ENCODE assay signal across 20 cellular contexts in genomic region chr16:4510131-4510530, GRCh38. TPM values are rescaled to one million over a fixed set of nuclear protein-coding genes. Genes with fewer than 3 reads are reported as not detected.
DNase-seq lines count a peak whose midpoint lies in the region; ATAC-seq, FAIRE-seq and TF ChIP-seq lines count a peak whose summit lies in the region.
"Had no signal": no experiment of that assay in that cellular context is flagged by ENCODE, and none has a peak within 500 bp of the region (broad histone marks: within the 10 kb centered on the region; RNA-seq: fewer than 3 reads in every experiment).

No MANE protein-coding gene starts in this region.

- H3K4me1 ChIP-seq in HepG2 (ENCODE audit: insufficient read depth, low read length), result peaks cover 5% of the 10 kb centered on the region; the same call in 1 of the 2 replicates
- peaks cover 0 to 4% (median 0%) of the 10 kb centered on the region in 4 donors for H3K4me1 ChIP-seq in right lobe of liver
- H3K4me1 ChIP-seq: uterus had no signal

- H3K27me3 ChIP-seq in HepG2 (ENCODE audit: control insufficient read depth in 1 of 2, insufficient read depth in 2 of 2, low read length in 2 of 2), result no peaks in the 10 kb centered on the region
- no peaks in the 10 kb centered on the region for H3K27me3 ChIP-seq in right lobe of liver
- H3K27me3 ChIP-seq: heart right ventricle, testis, uterus had no signal

- DNase-seq in HepG2 (ENCODE audit: low spot score), result no peak
- DNase-seq in right lobe of liver, result no peak
- DNase-seq in activated naive CD8-positive, alpha-beta T cell treated with anti-CD3 and anti-CD28 coated beads for 36 hours, result no peak
- no peak for DNase-seq in natural killer cell
- DNase-seq in NCI-H510A (lab: John Stamatoyannopoulos, UW), result no peak
- DNase-seq: DMS153; effector CD4-positive, alpha-beta T cell; heart right ventricle; HFFc6; NCI-H1105 treated with DMSO at 0.1 percent for 48 hours; NCI-H446; OCI-M1; small intestine; testis; uterus had no signal

- H3K27ac ChIP-seq in HepG2 (ENCODE audit: extremely low read length, insufficient read depth, low read length) (no peak overlapping the region), right lobe of liver (no peak overlapping the region)
- H3K27ac ChIP-seq: testis, uterus had no signal

- H2AFZ ChIP-seq in HepG2 (ENCODE audit: low read length), result no peak overlapping the region

- TF ChIP-seq POLR2A in HepG2 (IDR thresholded peaks at IDR 0.05; ENCODE audit: insufficient read depth in 1 of 2, low read depth in 2 of 2, low read length in 2 of 2), result no peak
- no peak for TF ChIP-seq POLR2A in right lobe of liver (IDR thresholded peaks at IDR 0.05)

- CTCF ChIA-PET in HepG2 (lab: Yijun Ruan, JAX; ENCODE audit: low intra/inter-chr PET ratio, low total read pairs), result no interaction called here

- ATAC-seq in HepG2 (no peak), right lobe of liver (no peak), natural killer cell (no peak), GM18909 (IDR thresholded peaks at IDR 0.05; ENCODE audit: poor library complexity, unreplicated experiment) (no peak), HG03457 (IDR thresholded peaks at IDR 0.05; ENCODE audit: unreplicated experiment) (no peak)
- ATAC-seq: activated naive CD4-positive, alpha-beta T cell treated with anti-CD3 and anti-CD28 coated beads, Interleukin-2, amount 50 U/mL, for 72 hours; SK-N-SH treated with all-trans-retinoic acid at 6 μM for 48 hours had no signal

- H3K4me2 ChIP-seq in HepG2 (ENCODE audit: low read depth, low read length), result no peak overlapping the region

- peaks cover 26% of the 10 kb centered on the region for H3K36me3 Mint-ChIP-seq in activated naive CD8-positive, alpha-beta T cell treated with anti-CD3 and anti-CD28 coated beads for 36 hours
- H3K36me3 Mint-ChIP-seq in natural killer cell, result no peaks in the 10 kb centered on the region

- 94% methylated on average over 5 of the region's 5 CpGs for WGBS in HepG2 (ENCODE audit: low lambda C conversion rate)
- WGBS in right lobe of liver (ENCODE audit: insufficient coverage, low coverage, low lambda C conversion rate, missing lambda C conversion rate), result 67% methylated on average over 1 of the region's 5 CpGs

- peaks cover 8% of the 10 kb centered on the region for H3K79me2 ChIP-seq in HepG2 (ENCODE audit: insufficient read depth, low read length)

- in situ Hi-C loops in HepG2 (cut with HindIII; ENCODE audit: extremely low pct_ligation_motif_present, low pct_unique_long_range_greater_than_20kb), result loop anchor here (5.0 to 25.0 kb wide), 3 partner anchors 37 to 452 kb away; partner anchors contain the start of gene SEC14L5

- H3K9ac ChIP-seq in HepG2 (ENCODE audit: insufficient read depth, low read depth, low read length), result no peak overlapping the region

- TF ChIP-seq CTCF in HepG2 (CRISPR knock-in tag; IDR thresholded peaks at IDR 0.05) (no peak), right lobe of liver (IDR thresholded peaks at IDR 0.05) (no peak), natural killer cell (IDR thresholded peaks at IDR 0.05) (no peak)

- TF ChIP-seq EP300 in HepG2 (IDR thresholded peaks at IDR 0.05; ENCODE audit: low read depth in 2 of 2, low read length in 2 of 2) (no peak), HepG2 (CRISPR knock-in tag; IDR thresholded peaks at IDR 0.05; ENCODE audit: borderline replicate concordance) (no peak)

- peaks cover 17% of the 10 kb centered on the region for H4K20me1 ChIP-seq in HepG2 (ENCODE audit: insufficient read depth, low read length)

- no TSS peak for BruUV-seq in HepG2 (replicated peaks; lab: Mats Ljungman, UMichigan)

- H3K36me3 ChIP-seq in HepG2 (replicated peaks in 1 of 2; ENCODE audit: control insufficient read depth in 1 of 2, insufficient read depth in 2 of 2, low read length in 2 of 2), result peaks cover 33 to 71% of the 10 kb centered on the region in 2 experiments
- H3K36me3 ChIP-seq in right lobe of liver, result peaks cover 0 to 60% (median 26%) of the 10 kb centered on the region in 4 donors
- H3K36me3 ChIP-seq: uterus had no signal

- POLR2A ChIA-PET in HepG2 (lab: Yijun Ruan, JAX), result no interaction called here

- no peaks in the 10 kb centered on the region for H3K9me3 Mint-ChIP-seq in activated naive CD8-positive, alpha-beta T cell treated with anti-CD3 and anti-CD28 coated beads for 36 hours
- H3K9me3 Mint-ChIP-seq in natural killer cell, result no peaks in the 10 kb centered on the region
- H3K9me3 Mint-ChIP-seq: activated naive CD4-positive, alpha-beta T cell treated with anti-CD3 and anti-CD28 coated beads, Interleukin-2, amount 50 U/mL, for 72 hours; HFFc6 had no signal

- H3K27me3 Mint-ChIP-seq in activated naive CD8-positive, alpha-beta T cell treated with anti-CD3 and anti-CD28 coated beads for 36 hours, result no peaks in the 10 kb centered on the region
- H3K27me3 Mint-ChIP-seq in natural killer cell (ENCODE audit: low read depth in 2 of 2), result no peaks in the 10 kb centered on the region

- H3K9me3 ChIP-seq in HepG2 (ENCODE audit: low read length), result no peaks in the 10 kb centered on the region
- no peaks in the 10 kb centered on the region for H3K9me3 ChIP-seq in right lobe of liver
- H3K9me3 ChIP-seq: heart right ventricle, testis, uterus had no signal

- TF ChIP-seq RAD21 in HepG2 (CRISPR knock-in tag; IDR thresholded peaks at IDR 0.05), result no peak

- intact Hi-C loops in HepG2 (cut with micrococcal nuclease; ENCODE audit: unreplicated experiment) (loop anchor here (2.0 kb wide), 2 partner anchors 39 to 75 kb away; no protein-coding TSS in a partner anchor), right lobe of liver (cut with DNase I) (no loop called here), natural killer cell (cut with micrococcal nuclease) (no loop called here)

- H3K27ac Mint-ChIP-seq in activated naive CD8-positive, alpha-beta T cell treated with anti-CD3 and anti-CD28 coated beads for 36 hours, result peak overlapping the region; percentile 75
- peak overlapping the region; percentile 93 to 98 for H3K27ac Mint-ChIP-seq in natural killer cell
- H3K27ac Mint-ChIP-seq: HFFc6 had no signal

- H3K4me3 ChIP-seq in HepG2 (replicated peaks in 1 of 3; ENCODE audit: insufficient read depth in 1 of 3, low read depth in 2 of 3, low read length in 3 of 3) (no peak overlapping the region), right lobe of liver (no peak overlapping the region)
- H3K4me3 ChIP-seq: heart right ventricle, testis, uterus had no signal

- FAIRE-seq in HepG2 (lab: Jason Lieb, UNC), result no peak
- FAIRE-seq: small intestine had no signal

- peaks cover 31% of the 10 kb centered on the region for H3K4me1 Mint-ChIP-seq in activated naive CD8-positive, alpha-beta T cell treated with anti-CD3 and anti-CD28 coated beads for 36 hours
- peaks cover 63 to 78% of the 10 kb centered on the region in 2 donors for H3K4me1 Mint-ChIP-seq in natural killer cell

- no peak overlapping the region for H3K4me3 Mint-ChIP-seq in activated naive CD8-positive, alpha-beta T cell treated with anti-CD3 and anti-CD28 coated beads for 36 hours
- no peak overlapping the region for H3K4me3 Mint-ChIP-seq in natural killer cell
- H3K4me3 Mint-ChIP-seq: HFFc6 had no signal

RNA-seq across cellular contexts. Expression of gene CDIP1, which starts 28.4 kb away (rescaled TPM):
- total RNA-seq in HepG2 (2016; rRNA removed; fragmentation: Illumina TruSeq; extraction: Trizol) (56.7 and 62.2 TPM in 2 replicates), right lobe of liver (10 to 100 TPM; 15.7 to 23.2 (median 18.4) TPM), natural killer cell (10 to 100 TPM; 35.2 to 49.2 (median 37.9) TPM)
- total RNA-seq in HepG2 (2016; cell fraction: cytosol; rRNA removed; fragmentation: Illumina TruSeq; extraction: Trizol; ENCODE audit: low read depth), result 10.5 and 11.5 TPM in 2 replicates
- total RNA-seq in HepG2 (2016; cell fraction: insoluble cytoplasmic fraction; rRNA removed; fragmentation: Illumina TruSeq; extraction: Trizol), result 55.3 and 56.3 TPM in 2 replicates
- 41.7 and 48.7 TPM in 2 replicates for total RNA-seq in HepG2 (2016; cell fraction: membrane; rRNA removed; fragmentation: Illumina TruSeq; extraction: Trizol)
- 31.5 and 37.8 TPM in 2 replicates for total RNA-seq in HepG2 (2016; cell fraction: nucleus; rRNA removed; fragmentation: Illumina TruSeq; extraction: Trizol)
- polyA plus RNA-seq in HepG2 (2011; rRNA removed), result 31.2 and 39.1 TPM in 2 replicates
- 20.6 and 21.6 TPM in 2 replicates for polyA plus RNA-seq in HepG2 (2011; cell fraction: cytosol; rRNA removed)
- 39.4 and 47.2 TPM in 2 replicates for polyA plus RNA-seq in HepG2 (2011; cell fraction: nucleus; rRNA removed)
- polyA plus RNA-seq in HepG2 (2012), result 43.1 and 58.6 TPM in 2 replicates
- 15.1 and 16.9 TPM in 2 replicates for polyA plus RNA-seq in HepG2 (2016; cell fraction: cytosol; fragmentation: Illumina TruSeq; extraction: Trizol; ENCODE audit: low read depth)
- polyA plus RNA-seq in HepG2 (2016; cell fraction: insoluble cytoplasmic fraction; fragmentation: Illumina TruSeq; extraction: Trizol; ENCODE audit: low read depth), result 81.4 and 109 TPM in 2 replicates
- polyA plus RNA-seq in HepG2 (2016; cell fraction: membrane; fragmentation: Illumina TruSeq; extraction: Trizol; ENCODE audit: low read depth), result 45.4 and 52.4 TPM in 2 replicates
- polyA plus RNA-seq in HepG2 (2016; cell fraction: nucleus; fragmentation: Illumina TruSeq; extraction: Trizol; ENCODE audit: insufficient read depth, low read depth), result 74.4 and 77.5 TPM in 2 replicates
- polyA minus RNA-seq in HepG2 (2011; rRNA and poly(A)+ RNA removed; ENCODE audit: low replicate concordance), result 12.3 and 39.1 TPM in 2 replicates
- polyA minus RNA-seq in HepG2 (2011; cell fraction: cytosol; rRNA and poly(A)+ RNA removed), result 14.7 and 18.7 TPM in 2 replicates
- polyA minus RNA-seq in HepG2 (2011; cell fraction: nucleus; rRNA and poly(A)+ RNA removed), result 18.9 and 22.9 TPM in 2 replicates
- total RNA-seq in activated naive CD8-positive, alpha-beta T cell treated with anti-CD3 and anti-CD28 coated beads for 36 hours, result 10 to 100 TPM; 33.0 to 33.3 TPM

RNA-seq across cellular contexts. Expression of gene HMOX2, which starts 33.9 kb away (rescaled TPM):
- total RNA-seq in HepG2 (2016; rRNA removed; fragmentation: Illumina TruSeq; extraction: Trizol) (70.4 and 82.4 TPM in 2 replicates), right lobe of liver (10 to 100 TPM; 39.7 to 74.7 (median 55.4) TPM), natural killer cell (100 to 1,000 TPM in 1 of 3 donors, 10 to 100 TPM in 2; 66.0 to 104 (median 77.3) TPM)
- 13.1 and 14.4 TPM in 2 replicates for total RNA-seq in HepG2 (2016; cell fraction: cytosol; rRNA removed; fragmentation: Illumina TruSeq; extraction: Trizol; ENCODE audit: low read depth)
- total RNA-seq in HepG2 (2016; cell fraction: insoluble cytoplasmic fraction; rRNA removed; fragmentation: Illumina TruSeq; extraction: Trizol), result 66.8 and 82.9 TPM in 2 replicates
- total RNA-seq in HepG2 (2016; cell fraction: membrane; rRNA removed; fragmentation: Illumina TruSeq; extraction: Trizol), result 18.9 and 22.2 TPM in 2 replicates
- total RNA-seq in HepG2 (2016; cell fraction: nucleus; rRNA removed; fragmentation: Illumina TruSeq; extraction: Trizol), result 30.8 and 32.4 TPM in 2 replicates
- 60.3 and 72.7 TPM in 2 replicates for polyA plus RNA-seq in HepG2 (2011; rRNA removed)
- polyA plus RNA-seq in HepG2 (2011; cell fraction: cytosol; rRNA removed), result 71.7 and 71.8 TPM in 2 replicates
- 26.0 and 36.8 TPM in 2 replicates for polyA plus RNA-seq in HepG2 (2011; cell fraction: nucleus; rRNA removed)
- 38.0 and 61.0 TPM in 2 replicates for polyA plus RNA-seq in HepG2 (2012)
- polyA plus RNA-seq in HepG2 (2016; cell fraction: cytosol; fragmentation: Illumina TruSeq; extraction: Trizol; ENCODE audit: low read depth), result 12.6 and 14.1 TPM in 2 replicates
- 105 and 111 TPM in 2 replicates for polyA plus RNA-seq in HepG2 (2016; cell fraction: insoluble cytoplasmic fraction; fragmentation: Illumina TruSeq; extraction: Trizol; ENCODE audit: low read depth)
- 15.3 and 17.8 TPM in 2 replicates for polyA plus RNA-seq in HepG2 (2016; cell fraction: membrane; fragmentation: Illumina TruSeq; extraction: Trizol; ENCODE audit: low read depth)
- 44.4 and 56.4 TPM in 2 replicates for polyA plus RNA-seq in HepG2 (2016; cell fraction: nucleus; fragmentation: Illumina TruSeq; extraction: Trizol; ENCODE audit: insufficient read depth, low read depth)
- 41.9 and 78.2 TPM in 2 replicates for polyA minus RNA-seq in HepG2 (2011; rRNA and poly(A)+ RNA removed; ENCODE audit: low replicate concordance)
- 21.1 and 25.6 TPM in 2 replicates for polyA minus RNA-seq in HepG2 (2011; cell fraction: cytosol; rRNA and poly(A)+ RNA removed)
- 14.3 and 27.1 TPM in 2 replicates for polyA minus RNA-seq in HepG2 (2011; cell fraction: nucleus; rRNA and poly(A)+ RNA removed)
- total RNA-seq in activated naive CD8-positive, alpha-beta T cell treated with anti-CD3 and anti-CD28 coated beads for 36 hours, result 10 to 100 TPM; 84.4 to 88.4 TPM

RNA-seq across cellular contexts. Expression of gene NMRAL1, which starts 35.7 kb away (rescaled TPM):
- 33.1 and 36.7 TPM in 2 replicates for total RNA-seq in HepG2 (2016; rRNA removed; fragmentation: Illumina TruSeq; extraction: Trizol)
- total RNA-seq in HepG2 (2016; cell fraction: cytosol; rRNA removed; fragmentation: Illumina TruSeq; extraction: Trizol; ENCODE audit: low read depth), result 60.6 and 75.2 TPM in 2 replicates
- total RNA-seq in HepG2 (2016; cell fraction: insoluble cytoplasmic fraction; rRNA removed; fragmentation: Illumina TruSeq; extraction: Trizol), result 36.3 and 39.9 TPM in 2 replicates
- total RNA-seq in HepG2 (2016; cell fraction: membrane; rRNA removed; fragmentation: Illumina TruSeq; extraction: Trizol), result 52.5 and 64.2 TPM in 2 replicates
- total RNA-seq in HepG2 (2016; cell fraction: nucleus; rRNA removed; fragmentation: Illumina TruSeq; extraction: Trizol), result 15.0 and 21.0 TPM in 2 replicates
- polyA plus RNA-seq in HepG2 (2011; rRNA removed), result 30.8 and 34.0 TPM in 2 replicates
- polyA plus RNA-seq in HepG2 (2011; cell fraction: cytosol; rRNA removed), result 41.5 and 57.5 TPM in 2 replicates
- 41.3 and 52.4 TPM in 2 replicates for polyA plus RNA-seq in HepG2 (2011; cell fraction: nucleus; rRNA removed)
- polyA plus RNA-seq in HepG2 (2012), result 17.3 and 21.3 TPM in 2 replicates
- 75.5 and 80.9 TPM in 2 replicates for polyA plus RNA-seq in HepG2 (2016; cell fraction: cytosol; fragmentation: Illumina TruSeq; extraction: Trizol; ENCODE audit: low read depth)
- 33.0 and 34.1 TPM in 2 replicates for polyA plus RNA-seq in HepG2 (2016; cell fraction: insoluble cytoplasmic fraction; fragmentation: Illumina TruSeq; extraction: Trizol; ENCODE audit: low read depth)
- 56.8 and 65.7 TPM in 2 replicates for polyA plus RNA-seq in HepG2 (2016; cell fraction: membrane; fragmentation: Illumina TruSeq; extraction: Trizol; ENCODE audit: low read depth)
- 30.1 and 31.9 TPM in 2 replicates for polyA plus RNA-seq in HepG2 (2016; cell fraction: nucleus; fragmentation: Illumina TruSeq; extraction: Trizol; ENCODE audit: insufficient read depth, low read depth)
- 40.7 and 121 TPM in 2 replicates for polyA minus RNA-seq in HepG2 (2011; rRNA and poly(A)+ RNA removed; ENCODE audit: low replicate concordance)
- polyA minus RNA-seq in HepG2 (2011; cell fraction: cytosol; rRNA and poly(A)+ RNA removed), result 15.1 and 18.1 TPM in 2 replicates
- 12.9 and 15.0 TPM in 2 replicates for polyA minus RNA-seq in HepG2 (2011; cell fraction: nucleus; rRNA and poly(A)+ RNA removed)
- total RNA-seq in right lobe of liver, result 10 to 100 TPM; 19.9 to 44.0 (median 35.5) TPM
- 10 to 100 TPM; 62.5 to 64.4 TPM for total RNA-seq in activated naive CD8-positive, alpha-beta T cell treated with anti-CD3 and anti-CD28 coated beads for 36 hours
- total RNA-seq in natural killer cell, result 10 to 100 TPM; 66.6 to 71.2 (median 69.8) TPM

RNA-seq across cellular contexts. Expression of gene C16orf96, which starts 46.0 kb away (rescaled TPM):
- total RNA-seq in HepG2 (2016; rRNA removed; fragmentation: Illumina TruSeq; extraction: Trizol) (not detected in 2 replicates), right lobe of liver (under 1 TPM in 5 of 6 experiments, not detected in 1; 0.06 to 0.24 (median 0.16) TPM), natural killer cell (under 1 TPM; 0.35 to 0.61 (median 0.43) TPM)
- total RNA-seq in HepG2 (2016; cell fraction: cytosol; rRNA removed; fragmentation: Illumina TruSeq; extraction: Trizol; ENCODE audit: low read depth), result not detected in 2 replicates
- 0.02 TPM in 1 of 2 replicates, not detected in the other for total RNA-seq in HepG2 (2016; cell fraction: insoluble cytoplasmic fraction; rRNA removed; fragmentation: Illumina TruSeq; extraction: Trizol)
- total RNA-seq in HepG2 (2016; cell fraction: membrane; rRNA removed; fragmentation: Illumina TruSeq; extraction: Trizol), result 0.06 TPM in 1 of 2 replicates, not detected in the other
- total RNA-seq in HepG2 (2016; cell fraction: nucleus; rRNA removed; fragmentation: Illumina TruSeq; extraction: Trizol), result not detected in 2 replicates
- polyA plus RNA-seq in HepG2 (2011; rRNA removed), result 0.03 TPM in 2 replicates
- polyA plus RNA-seq in HepG2 (2011; cell fraction: cytosol; rRNA removed), result 0.01 and 0.03 TPM in 2 replicates
- polyA plus RNA-seq in HepG2 (2011; cell fraction: nucleus; rRNA removed), result 0.09 and 0.10 TPM in 2 replicates
- 0.07 and 0.08 TPM in 2 replicates for polyA plus RNA-seq in HepG2 (2012)
- not detected in 2 replicates for polyA plus RNA-seq in HepG2 (2016; cell fraction: cytosol; fragmentation: Illumina TruSeq; extraction: Trizol; ENCODE audit: low read depth)
- not detected in 2 replicates for polyA plus RNA-seq in HepG2 (2016; cell fraction: insoluble cytoplasmic fraction; fragmentation: Illumina TruSeq; extraction: Trizol; ENCODE audit: low read depth)
- not detected in 2 replicates for polyA plus RNA-seq in HepG2 (2016; cell fraction: membrane; fragmentation: Illumina TruSeq; extraction: Trizol; ENCODE audit: low read depth)
- 0.15 TPM in 1 of 2 replicates, not detected in the other for polyA plus RNA-seq in HepG2 (2016; cell fraction: nucleus; fragmentation: Illumina TruSeq; extraction: Trizol; ENCODE audit: insufficient read depth, low read depth)
- polyA minus RNA-seq in HepG2 (2011; rRNA and poly(A)+ RNA removed; ENCODE audit: low replicate concordance), result 0.24 TPM in 1 of 2 replicates, not detected in the other
- not detected in 2 replicates for polyA minus RNA-seq in HepG2 (2011; cell fraction: cytosol; rRNA and poly(A)+ RNA removed)
- not detected in 2 replicates for polyA minus RNA-seq in HepG2 (2011; cell fraction: nucleus; rRNA and poly(A)+ RNA removed)
- total RNA-seq in activated naive CD8-positive, alpha-beta T cell treated with anti-CD3 and anti-CD28 coated beads for 36 hours, result under 1 TPM; 0.08 to 0.20 TPM
- total RNA-seq: HFFc6 had no signal
- polyA plus RNA-seq: CD14-positive monocyte had no signal
